Comparison of ENCODE assay signal across 10 cellular contexts in the genomic region with DNA sequence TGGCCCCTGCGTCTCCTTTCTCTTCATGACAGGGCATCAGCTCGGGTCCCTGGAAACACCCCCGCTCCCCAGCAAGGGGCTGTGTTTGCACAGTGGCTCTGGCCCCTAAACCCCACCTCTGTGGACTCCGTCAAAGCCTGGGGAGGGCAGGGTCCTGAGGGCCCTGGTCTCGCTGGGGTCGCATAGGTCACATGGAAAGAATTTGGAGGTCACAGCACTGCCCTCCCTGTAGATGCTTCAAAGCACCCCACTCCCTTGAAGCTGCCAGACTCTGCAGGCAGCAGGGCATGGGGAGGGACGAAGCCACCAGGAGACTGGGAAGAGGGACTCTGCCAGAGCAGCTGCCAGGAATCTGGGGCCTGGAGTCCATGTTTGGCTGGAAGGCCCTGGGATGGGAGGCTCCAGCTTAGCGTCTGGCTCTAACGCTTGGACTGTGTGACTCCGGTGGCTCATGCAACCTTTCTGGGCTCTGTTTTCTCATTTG. TPM values are rescaled to one million over a fixed set of nuclear protein-coding genes. Genes with fewer than 3 reads are reported as not detected.
DNase-seq lines count a peak whose midpoint lies in the region; ATAC-seq and TF ChIP-seq lines count a peak whose summit lies in the region.
"Had no signal": no experiment of that assay in that cellular context is flagged by ENCODE, and none has a peak within 500 bp of the region (broad histone marks: within the 10 kb centered on the region; RNA-seq: fewer than 3 reads in every experiment).

No MANE protein-coding gene starts in this region.

- TF ChIP-seq POLR2A in thyroid gland (IDR thresholded peaks at IDR 0.05): no peak

- H3K27ac ChIP-seq in mesodermal cell (ENCODE audit: low read depth, low read length, severe bottlenecking) (peak overlapping the region; percentile 93), thyroid gland (peak overlapping the region; percentile 79 to 96 (median 96))

- WGBS in mesodermal cell (ENCODE audit: insufficient coverage in 2 of 2), 2 experiments: 51 to 65% methylated on average over 6 to 10 of the region's 10 CpGs
- 88 to 94% methylated on average over 6 to 10 of the region's 10 CpGs for WGBS in thyroid gland, 2 donors

- peak overlapping the region; percentile 98 for H3K27ac Mint-ChIP-seq in chondrocyte (ENCODE audit: unreplicated experiment)

- H3K27me3 Mint-ChIP-seq in chondrocyte (ENCODE audit: low read depth): no peaks in the 10 kb centered on the region

- no peaks in the 10 kb centered on the region for H3K27me3 ChIP-seq in thyroid gland

- peaks cover 28% of the 10 kb centered on the region for H3K36me3 ChIP-seq in mesodermal cell (ENCODE audit: control insufficient read depth, insufficient read depth, low read length)
- H3K36me3 ChIP-seq in thyroid gland: no peaks in the 10 kb centered on the region

- no peak for TF ChIP-seq CTCF in chondrocyte (IDR thresholded peaks at IDR 0.05)
- no peak for TF ChIP-seq CTCF in thyroid gland (IDR thresholded peaks at IDR 0.05)

- no peaks in the 10 kb centered on the region for H3K9me3 Mint-ChIP-seq in chondrocyte (ENCODE audit: low read depth)

- H3K4me3 ChIP-seq in mesodermal cell (ENCODE audit: extremely low read depth, insufficient read depth, low read length, poor library complexity, severe bottlenecking) (no peak overlapping the region), thyroid gland (replicated peaks in 1 of 3) (no peak overlapping the region)

- H3K9me3 ChIP-seq in mesodermal cell (ENCODE audit: control insufficient read depth, low read length) (no peaks in the 10 kb centered on the region), thyroid gland (no peaks in the 10 kb centered on the region)

- DNase-seq in DMS53 (lab: John Stamatoyannopoulos, UW): peak; percentile 13
- DNase-seq in DMS53 treated with DMSO at 0.1 percent for 48 hours (lab: John Stamatoyannopoulos, UW; ENCODE audit: unreplicated experiment): no peak
- DNase-seq in chondrocyte (ENCODE audit: low spot score): no peak
- DNase-seq in thyroid gland: no peak
- no peak for DNase-seq in stimulated activated CD4-positive, alpha-beta T cell treated with anti-CD3 and anti-CD28 coated beads, Interleukin-15, amount 100 ng/mL, for 24 hours
- DNase-seq: activated CD8-positive, alpha-beta memory T cell treated with anti-CD3 and anti-CD28 coated beads, Interleukin-2, amount 50 U/mL, for 48 hours; NCI-H146 had no signal

- no peak for ATAC-seq in GM19463 (IDR thresholded peaks at IDR 0.05; ENCODE audit: unreplicated experiment)
- ATAC-seq in GM19324 (IDR thresholded peaks at IDR 0.05; ENCODE audit: low FRiP score, unreplicated experiment): no peak

- H3K36me3 Mint-ChIP-seq in chondrocyte (ENCODE audit: low read depth): no peaks in the 10 kb centered on the region

- H3K4me3 Mint-ChIP-seq in chondrocyte (ENCODE audit: unreplicated experiment): no peak overlapping the region

- peaks cover 84% of the 10 kb centered on the region for H3K4me1 Mint-ChIP-seq in chondrocyte (ENCODE audit: low read depth)

- H3K4me1 ChIP-seq in mesodermal cell (ENCODE audit: control insufficient read depth, insufficient read depth, low read length, poor library complexity, severe bottlenecking): peaks cover 86% of the 10 kb centered on the region
- H3K4me1 ChIP-seq in thyroid gland: peaks cover 60 to 85% of the 10 kb centered on the region in 2 donors

- intact Hi-C loops in thyroid gland (cut with DNase I): no loop called here

RNA-seq across cellular contexts. Expression of gene ECE1, which starts 36.6 kb away (rescaled TPM):
- total RNA-seq in chondrocyte: 83.7 to 99.2 TPM (median 98.5 TPM) in 3 replicates
- 279 TPM for polyA plus RNA-seq in mesodermal cell (2013, experiment 1 of 2)
- 263 TPM for polyA plus RNA-seq in mesodermal cell (2013, experiment 2 of 2)
- 100 to 1,000 TPM in 2 of 4 donors, 10 to 100 TPM in 2; 74.5 to 146 (median 97.2) TPM for total RNA-seq in thyroid gland
